ENCODE assay signal across 11 cellular contexts in genomic region chr1:110341872-110342331, GRCh38. TPM values are rescaled to one million over a fixed set of nuclear protein-coding genes. Genes with fewer than 3 reads are reported as not detected.
A peak's percentile ranks its signal among the peaks of the same experiment; 100 is the strongest.
DNase-seq lines count a peak whose midpoint lies in the region; ATAC-seq and TF ChIP-seq lines count a peak whose summit lies in the region.
"Had no signal": no experiment of that assay in that cellular context is flagged by ENCODE, and none has a peak within 500 bp of the region (broad histone marks: within the 10 kb centered on the region; RNA-seq: fewer than 3 reads in every experiment).

No MANE protein-coding gene starts in this region.

- no peak overlapping the region for H2AFZ ChIP-seq in KMS-11 (ENCODE audit: low read depth)
- no peak overlapping the region for H2AFZ ChIP-seq in neuron (ENCODE audit: low read depth, low read length)

- no peaks in the 10 kb centered on the region for H3K36me3 ChIP-seq in KMS-11 (ENCODE audit: insufficient read depth)
- peaks cover 52% of the 10 kb centered on the region for H3K36me3 ChIP-seq in neuron (ENCODE audit: insufficient read depth, low read length)

- H3K9ac ChIP-seq in KMS-11, result no peak overlapping the region

- peaks cover 64% of the 10 kb centered on the region for H3K79me2 ChIP-seq in KMS-11 (ENCODE audit: insufficient read depth, low read depth)

- H3K4me2 ChIP-seq in KMS-11, result peak overlapping the region; percentile 74

- peaks cover 50% of the 10 kb centered on the region for H3K4me1 ChIP-seq in KMS-11 (ENCODE audit: low read depth, poor library complexity, severe bottlenecking)
- H3K4me1 ChIP-seq in neuron (ENCODE audit: insufficient read depth, low read length), result peaks cover 62% of the 10 kb centered on the region

- H3K27me3 ChIP-seq in KMS-11 (ENCODE audit: insufficient read depth, low read depth) (no peaks in the 10 kb centered on the region), dorsolateral prefrontal cortex (no peaks in the 10 kb centered on the region), neuron (ENCODE audit: insufficient read depth, low read length) (no peaks in the 10 kb centered on the region)

- no peak overlapping the region for H3K27ac ChIP-seq in KMS-11
- H3K27ac ChIP-seq in dorsolateral prefrontal cortex, result no peak overlapping the region

- H3K4me3 ChIP-seq in KMS-11 (IDR thresholded peaks at IDR 0.05; ENCODE audit: insufficient read depth, low read depth, low read length) (no peak overlapping the region), dorsolateral prefrontal cortex (peak overlapping the region in 46 of 59 donors; percentile 1 to 99 (median 27)), neuron (ENCODE audit: low read length) (peak overlapping the region; percentile 38)

- peaks cover 8% of the 10 kb centered on the region for H4K20me1 ChIP-seq in KMS-11 (ENCODE audit: insufficient read depth)

- intact Hi-C loops in dorsolateral prefrontal cortex (cut with DNase I), result no loop called here

- DNase-seq in ELF-1 (ENCODE audit: low read depth, low spot score) (peak; percentile 22), dorsolateral prefrontal cortex (no peak), NCI-H748 (lab: John Stamatoyannopoulos, UW; ENCODE audit: unreplicated experiment) (no peak), DMS153 (lab: John Stamatoyannopoulos, UW) (no peak), AG20443 (ENCODE audit: low spot score) (no peak)
- DNase-seq: hypothalamus, NCI-H226 had no signal

- H3K9me3 ChIP-seq in neuron (ENCODE audit: low read length), result peaks cover 4% of the 10 kb centered on the region

- no peak for TF ChIP-seq CTCF in KMS-11 (conservative IDR thresholded peaks at IDR 0.05; ENCODE audit: low read depth, low read length)
- TF ChIP-seq CTCF in dorsolateral prefrontal cortex (IDR thresholded peaks at IDR 0.05 in 54 of 56, conservative IDR thresholded peaks at IDR 0.05 in 2 of 56; ENCODE audit: low read depth in 1 of 56, partially characterized antibody in 56 of 56), result no peak

- no peak for ATAC-seq in GM18520 (IDR thresholded peaks at IDR 0.05; ENCODE audit: unreplicated experiment)
- ATAC-seq: sciatic nerve had no signal

RNA-seq across cellular contexts. Expression of gene RBM15, which starts 2.7 kb away (rescaled TPM):
- 10 to 100 TPM; 17.5 to 31.2 (median 23.8) TPM for total RNA-seq in dorsolateral prefrontal cortex

RNA-seq across cellular contexts. Expression of gene SLC16A4, which starts 48.9 kb away (rescaled TPM):
- total RNA-seq in dorsolateral prefrontal cortex, result 1 to 10 TPM; 1.3 to 9.9 (median 4.7) TPM
